35 cellular contexts compared by ENCODE assay signal in the genomic region with DNA sequence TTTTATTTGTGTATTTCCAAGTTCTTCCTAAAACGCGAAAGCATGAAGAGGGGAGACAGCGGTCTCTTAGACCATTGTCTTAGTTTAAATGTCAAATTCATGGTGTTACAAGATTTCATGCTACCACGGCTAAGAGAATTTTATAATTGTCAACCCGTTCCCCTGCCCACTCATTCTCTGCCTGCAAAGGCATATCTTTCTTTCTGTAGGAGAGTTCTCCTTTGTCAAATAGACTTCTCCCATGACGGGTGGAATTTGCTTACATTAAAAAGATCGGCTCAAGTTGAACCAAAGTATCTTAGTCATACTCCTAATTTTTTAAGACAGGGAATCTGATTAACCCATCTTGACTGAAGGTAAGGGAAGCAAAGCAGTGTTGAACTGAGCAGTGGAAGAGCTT.
"Had no signal": no experiment of that assay in that cellular context is flagged by ENCODE, and none has a peak within 500 bp of the region (broad histone marks: within the 10 kb centered on the region; RNA-seq: fewer than 3 reads in every experiment).

No MANE protein-coding gene starts in this region.

- H3K27me3 ChIP-seq: MG63 had no signal

- H3K36me3 ChIP-seq: MG63 had no signal

- H3K27ac ChIP-seq: KMS-11 had no signal

- H3K4me2 ChIP-seq: KMS-11 had no signal

- DNase-seq: Karpas-422, KG1, MG63, MM.1S, MV-4-11, NCI-H1048, NCI-H1092, NCI-H1092 treated with DMSO at 0.1 percent for 48 hours, NCI-H1105, NCI-H1105 treated with DMSO at 0.1 percent for 48 hours, NCI-H1417, NCI-H1417 treated with DMSO at 0.1 percent for 48 hours, NCI-H1436, NCI-H1436 treated with DMSO at 0.1 percent for 48 hours, NCI-H146, NCI-H1694, NCI-H187, NCI-H187 treated with DMSO at 0.1 percent for 48 hours, NCI-H1930, NCI-H2029, NCI-H2029 treated with DMSO at 0.1 percent for 48 hours, NCI-H2081, NCI-H2081 treated with DMSO at 0.1 percent for 48 hours, NCI-H2107, NCI-H2171, NCI-H2171 treated with DMSO at 0.1 percent for 48 hours, NCI-H2227 treated with DMSO at 0.1 percent for 48 hours, NCI-H226, NCI-H345, NCI-H446, NCI-H446 treated with DMSO at 0.1 percent for 48 hours, NCI-H510A, NCI-H510A treated with DMSO at 0.1 percent for 48 hours, NCI-H524 had no signal

- H3K4me3 ChIP-seq: MG63 had no signal
